Comparison of ENCODE assay signal across 8 cellular contexts in the genomic region with DNA sequence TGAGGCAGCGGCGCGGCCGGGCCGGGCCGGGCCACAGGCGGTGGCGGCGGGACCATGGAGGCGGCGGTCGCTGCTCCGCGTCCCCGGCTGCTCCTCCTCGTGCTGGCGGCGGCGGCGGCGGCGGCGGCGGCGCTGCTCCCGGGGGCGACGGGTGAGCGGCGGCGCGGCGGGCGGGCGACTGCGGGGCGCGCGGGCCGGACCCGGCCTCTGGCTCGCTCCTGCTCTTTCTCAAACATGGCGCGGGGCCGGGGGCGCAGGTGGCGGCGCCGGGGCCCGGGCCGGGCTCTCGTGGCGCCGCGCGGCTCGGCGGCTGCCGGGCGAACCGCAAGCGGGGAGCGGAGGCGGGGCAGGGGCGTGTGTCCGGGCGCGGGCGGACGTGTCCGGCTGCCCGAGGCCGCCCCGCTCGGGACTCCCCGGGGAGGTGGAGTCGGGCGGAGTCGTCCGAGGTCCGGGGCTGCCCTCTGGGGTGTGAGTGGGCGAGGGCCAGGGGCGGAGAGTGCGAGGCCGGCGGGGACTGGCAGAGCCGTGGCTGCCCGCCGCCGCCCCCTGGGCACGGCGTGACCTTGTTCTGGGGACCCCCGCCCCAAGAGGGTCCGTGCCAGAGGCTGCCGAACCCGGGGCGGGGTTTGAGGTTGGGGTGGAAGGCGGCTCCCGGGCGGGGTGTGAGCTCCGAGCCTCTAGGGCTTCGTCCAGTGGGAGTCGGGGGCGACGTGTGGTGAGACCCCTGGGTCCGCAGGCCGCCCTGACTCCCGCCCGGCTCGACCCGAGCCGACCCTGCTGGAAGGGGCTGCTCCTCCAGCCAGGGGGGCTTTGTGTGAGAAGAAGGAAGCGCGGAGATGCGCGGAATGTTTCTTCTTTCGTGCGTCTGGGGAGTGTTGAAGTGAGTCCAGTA.
DNase-seq lines count a peak whose midpoint lies in the region; ATAC-seq lines count a peak whose summit lies in the region.

No MANE protein-coding gene starts in this region.

- peak overlapping the region; percentile 7 for H3K9ac ChIP-seq in rectal smooth muscle tissue (ENCODE audit: low read length)

- DNase-seq in COR-L47 (lab: John Stamatoyannopoulos, UW) (peak; percentile 40), SW 1271 (lab: John Stamatoyannopoulos, UW) (peak; percentile 25 to 49), anterior cingulate cortex (lab: John Stamatoyannopoulos, UW) (peak in 31 of 58 donors; percentile 12 to 69 (median 35)), hepatic stellate cell (ENCODE audit: low spot score) (peak; percentile 84), OCI-M2 (lab: John Stamatoyannopoulos, UW; ENCODE audit: unreplicated experiment) (no peak)

- H3K36me3 ChIP-seq in rectal smooth muscle tissue (ENCODE audit: control insufficient read depth, insufficient read depth, low read length): no peaks in the 10 kb centered on the region

- peaks cover 33% of the 10 kb centered on the region for H3K4me1 ChIP-seq in rectal smooth muscle tissue (ENCODE audit: control insufficient read depth, insufficient read depth, low read length)

- H3K27me3 ChIP-seq in rectal smooth muscle tissue (ENCODE audit: control insufficient read depth, insufficient read depth, low read length): no peaks in the 10 kb centered on the region

- peak overlapping the region; percentile 69 for H3K4me3 ChIP-seq in rectal smooth muscle tissue (ENCODE audit: low read length)

- H3K27ac ChIP-seq in rectal smooth muscle tissue (ENCODE audit: low read depth, low read length): peak overlapping the region; percentile 96

- peak; percentile 56 for ATAC-seq in GM19397 (IDR thresholded peaks at IDR 0.05; ENCODE audit: unreplicated experiment)
- ATAC-seq in HG03442 (IDR thresholded peaks at IDR 0.05; ENCODE audit: unreplicated experiment): peak; percentile 61
